9 cellular contexts compared by ENCODE assay signal in the genomic region with DNA sequence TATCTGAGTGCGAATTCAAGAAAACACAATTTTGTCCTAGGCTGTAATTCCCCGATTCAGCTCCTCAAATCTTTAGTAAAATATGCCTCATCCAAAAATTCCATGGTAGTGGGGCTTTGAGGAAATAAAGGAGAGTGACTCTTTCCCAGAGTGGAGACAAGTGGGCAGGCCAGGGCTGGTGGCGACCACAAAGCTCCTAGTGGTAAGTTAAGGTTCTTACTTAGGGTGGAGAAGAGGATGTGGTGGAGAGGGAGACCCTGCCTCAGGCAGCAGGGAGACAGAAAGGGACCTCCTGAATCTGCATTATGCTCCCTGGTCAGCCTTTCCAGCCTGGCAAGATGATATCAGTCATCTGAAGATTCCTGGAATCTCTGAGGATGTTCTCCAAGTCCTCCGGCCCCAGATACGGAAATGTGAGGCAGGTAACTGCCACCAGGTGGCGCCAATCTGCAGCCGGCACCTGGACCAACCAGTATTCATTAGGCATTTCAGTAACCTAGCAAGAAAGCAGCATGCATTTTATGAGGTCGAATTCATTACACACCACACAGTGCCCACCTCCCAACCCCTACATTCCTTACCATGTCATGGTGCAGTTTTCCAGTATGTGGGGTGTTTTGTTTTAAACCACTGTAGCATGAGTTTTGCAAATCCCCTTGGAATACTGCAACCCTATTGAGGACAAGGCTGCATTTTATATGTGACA.
DNase-seq lines count a peak whose midpoint lies in the region; ATAC-seq and TF ChIP-seq lines count a peak whose summit lies in the region.
"Had no signal": no experiment of that assay in that cellular context is flagged by ENCODE, and none has a peak within 500 bp of the region (broad histone marks: within the 10 kb centered on the region; RNA-seq: fewer than 3 reads in every experiment).

No MANE protein-coding gene starts in this region.

- no TSS peak for BruUV-seq in Panc1 (replicated peaks; lab: Mats Ljungman, UMichigan)

- in situ Hi-C loops in Panc1 (cut with HindIII; ENCODE audit: low pct_unique_long_range_greater_than_20kb, low sequenced_read_pairs): no loop called here

- no peaks in the 10 kb centered on the region for H3K9me3 ChIP-seq in Panc1 (ENCODE audit: control insufficient read depth, insufficient read depth, low read depth, low read length)

- ATAC-seq in GM18858 (IDR thresholded peaks at IDR 0.05; ENCODE audit: unreplicated experiment) (peak; percentile 77), HG03460 (IDR thresholded peaks at IDR 0.05; ENCODE audit: unreplicated experiment) (peak; percentile 77), Panc1 (peak; percentile 78)

- no peak overlapping the region for H3K4me3 ChIP-seq in AG10803 (ENCODE audit: low read length)
- H3K4me3 ChIP-seq in Panc1 (ENCODE audit: low read depth in 2 of 2, low read length in 2 of 2): no peak overlapping the region
- H3K4me3 ChIP-seq in retinal pigment epithelial cell (ENCODE audit: low read length): no peak overlapping the region
- H3K4me3 ChIP-seq: skin epidermis had no signal

- POLR2A ChIA-PET in Panc1 (lab: Charles Lee): no interaction called here

- CTCF ChIA-PET in Panc1 (lab: Charles Lee): interaction anchor here (0.5 to 1.0 kb wide), 4 partner anchors 12 to 781 kb away, joined by 3 to 4 read pairs (median 4); no protein-coding TSS in a partner anchor

- no peaks in the 10 kb centered on the region for H3K27me3 ChIP-seq in Panc1 (ENCODE audit: control insufficient read depth, insufficient read depth, low read length)

- TF ChIP-seq CTCF in AG10803 (conservative IDR thresholded peaks at IDR 0.05; ENCODE audit: low read length) (peak; percentile 70), Panc1 (IDR thresholded peaks at IDR 0.05) (peak; percentile 93), retinal pigment epithelial cell (conservative IDR thresholded peaks at IDR 0.05; ENCODE audit: low read depth, low read length) (peak; percentile 92)

- DNase-seq in AG10803 (ENCODE audit: low read depth) (peak; percentile 29), Panc1 (ENCODE audit: low read depth, low spot score) (no peak), head of caudate nucleus (peak in 41 of 42 donors; percentile 12 to 84 (median 65)), retinal pigment epithelial cell (ENCODE audit: low read depth) (no peak), GF-D8 (lab: John Stamatoyannopoulos, UW) (no peak)
- peak; percentile 4 to 18 for DNase-seq in activated T-helper 1 cell treated with anti-CD3 and anti-CD28 coated beads, Interleukin-2, amount 50 U/mL, for 16 hours (ENCODE audit: low read depth in 1 of 2, low spot score in 1 of 2)

- intact Hi-C loops in Panc1 (cut with micrococcal nuclease; ENCODE audit: unreplicated experiment) (loop anchor here (1.0 to 10.0 kb wide), 3 partner anchors 177 to 560 kb away; no protein-coding TSS in a partner anchor), head of caudate nucleus (cut with DNase I) (no loop called here)

- H3K4me1 ChIP-seq in Panc1 (ENCODE audit: control insufficient read depth, insufficient read depth, low read length): no peaks in the 10 kb centered on the region

- H3K36me3 ChIP-seq in Panc1 (ENCODE audit: control insufficient read depth, insufficient read depth, low read length): no peaks in the 10 kb centered on the region

- no peak overlapping the region for H3K27ac ChIP-seq in Panc1 (ENCODE audit: low read length)
- H3K27ac ChIP-seq: skin epidermis had no signal

Comparison
In these comparisons a context has a peak if more than half of its experiments do, and no peak if none do; other contexts are left out.
1. DNase-seq: peak in AG10803 (single experiment), activated T-helper 1 cell treated with anti-CD3 and anti-CD28 coated beads, Interleukin-2, amount 50 U/mL, for 16 hours (2 of 2) and head of caudate nucleus (41 of 42); none in Panc1 (single experiment), retinal pigment epithelial cell (single experiment) and GF-D8 (single experiment).
2. Peak in every context shown above with its lines, with median percentiles within 50 percentile points of each other: CTCF ChIP-seq and ATAC-seq.